Comparison of ENCODE assay signal across 19 cellular contexts in genomic region chrX:2147928-2148327, GRCh38.
"Had no signal": no experiment of that assay in that cellular context is flagged by ENCODE, and none has a peak within 500 bp of the region (broad histone marks: within the 10 kb centered on the region; RNA-seq: fewer than 3 reads in every experiment).

No MANE protein-coding gene starts in this region.

- H3K27me3 ChIP-seq: colonic mucosa, esophagus squamous epithelium, foreskin keratinocyte, hepatocyte, right atrium auricular region, sigmoid colon had no signal

- DNase-seq: colonic mucosa; dermis blood vessel endothelial cell; esophagus squamous epithelium; foreskin keratinocyte; kidney; left cardiac atrium; left ventricle myocardium superior; naive thymus-derived CD4-positive, alpha-beta T cell; nephron progenitor cell; posterior cingulate gyrus; sigmoid colon; small intestine; stimulated activated CD4-positive, alpha-beta T cell treated with anti-CD3 and anti-CD28 coated beads, Interleukin-12 subunit alpha, Interleukin-12 subunit beta, amount 100 ng/mL, for 4 hours; stimulated activated CD4-positive, alpha-beta T cell treated with anti-CD3 and anti-CD28 coated beads, Interleukin-2, amount 100 ng/mL, for 48 hours; stimulated activated naive CD4-positive, alpha-beta T cell treated with Interleukin-2 at 50 U/mL for 16 hours had no signal

- H3K27ac ChIP-seq: colonic mucosa, esophagus squamous epithelium, foreskin keratinocyte, hepatocyte, right atrium auricular region, sigmoid colon had no signal

- FAIRE-seq: kidney, small intestine, urothelium cell line had no signal

- H3K79me2 ChIP-seq: hepatocyte had no signal

- H2AFZ ChIP-seq: hepatocyte had no signal

- H3K9me3 ChIP-seq: colonic mucosa, right atrium auricular region had no signal

- H3K36me3 ChIP-seq: colonic mucosa, esophagus squamous epithelium, right atrium auricular region, sigmoid colon had no signal

- H3K4me2 ChIP-seq: hepatocyte had no signal

- H3K4me1 ChIP-seq: colonic mucosa, foreskin keratinocyte, right atrium auricular region, sigmoid colon had no signal

- ATAC-seq: foreskin keratinocyte; left cardiac atrium; left ventricle myocardium superior; naive thymus-derived CD4-positive, alpha-beta T cell had no signal

- H3K4me3 ChIP-seq: colonic mucosa, esophagus squamous epithelium, hepatocyte, lung, right atrium auricular region, sigmoid colon had no signal
